8 cellular contexts compared by ENCODE assay signal in genomic region chr12:128817115-128818015, GRCh38. TPM values are rescaled to one million over a fixed set of nuclear protein-coding genes. Genes with fewer than 3 reads are reported as not detected.
DNase-seq lines count a peak whose midpoint lies in the region; ATAC-seq and TF ChIP-seq lines count a peak whose summit lies in the region.

No MANE protein-coding gene starts in this region.

- peak; percentile 86 for DNase-seq in MG63
- peak; percentile 61 to 74 for DNase-seq in cardiac fibroblast (ENCODE audit: low read depth in 2 of 2)
- DNase-seq in medulla oblongata (ENCODE audit: extremely low spot score), result peak; percentile 86
- DNase-seq in ureter (ENCODE audit: low spot score), result no peak
- DNase-seq in stimulated activated naive CD4-positive, alpha-beta T cell (lab: John Stamatoyannopoulos, UW), result no peak
- no peak for DNase-seq in activated naive CD4-positive, alpha-beta T cell treated with anti-CD3 and anti-CD28 coated beads, Interleukin-2, amount 10 ng/mL, durations not matched to agents 7 days and 5 days

- H3K4me3 Mint-ChIP-seq in activated naive CD4-positive, alpha-beta T cell treated with anti-CD3 and anti-CD28 coated beads, Interleukin-2, amount 10 ng/mL, durations not matched to agents 7 days and 5 days, result no peak overlapping the region

- H3K36me3 Mint-ChIP-seq in activated naive CD4-positive, alpha-beta T cell treated with anti-CD3 and anti-CD28 coated beads, Interleukin-2, amount 10 ng/mL, durations not matched to agents 7 days and 5 days, result peaks cover 35% of the 10 kb centered on the region

- H3K27me3 Mint-ChIP-seq in activated naive CD4-positive, alpha-beta T cell treated with anti-CD3 and anti-CD28 coated beads, Interleukin-2, amount 10 ng/mL, durations not matched to agents 7 days and 5 days, result no peaks in the 10 kb centered on the region

- CTCF ChIA-PET in activated naive CD4-positive, alpha-beta T cell treated with anti-CD3 and anti-CD28 coated beads, Interleukin-2, amount 10 ng/mL, durations not matched to agents 7 days and 5 days (lab: Charles Lee), result no interaction called here

- no peaks in the 10 kb centered on the region for H3K9me3 Mint-ChIP-seq in activated naive CD4-positive, alpha-beta T cell treated with anti-CD3 and anti-CD28 coated beads, Interleukin-2, amount 10 ng/mL, durations not matched to agents 7 days and 5 days

- H3K4me3 ChIP-seq in GM12875 (ENCODE audit: low read depth, low read length), result peak overlapping the region; percentile 15
- no peak overlapping the region for H3K4me3 ChIP-seq in MG63
- no peak overlapping the region for H3K4me3 ChIP-seq in cardiac fibroblast (replicated peaks in 1 of 2; ENCODE audit: low read depth in 2 of 2, low read length in 2 of 2)

- H3K27me3 ChIP-seq in MG63, result no peaks in the 10 kb centered on the region

- TF ChIP-seq CTCF in GM12875 (IDR thresholded peaks at IDR 0.05; ENCODE audit: borderline replicate concordance, insufficient read depth, low read depth, low read length), result no peak
- TF ChIP-seq CTCF in cardiac fibroblast (IDR thresholded peaks at IDR 0.05; ENCODE audit: low read depth, low read length), result no peak

- H3K4me1 Mint-ChIP-seq in activated naive CD4-positive, alpha-beta T cell treated with anti-CD3 and anti-CD28 coated beads, Interleukin-2, amount 10 ng/mL, durations not matched to agents 7 days and 5 days, result peaks cover 60% of the 10 kb centered on the region

- H3K36me3 ChIP-seq in MG63, result peaks cover 38% of the 10 kb centered on the region

- no peaks in the 10 kb centered on the region for H3K9me3 ChIP-seq in MG63

- H3K27ac Mint-ChIP-seq in activated naive CD4-positive, alpha-beta T cell treated with anti-CD3 and anti-CD28 coated beads, Interleukin-2, amount 10 ng/mL, durations not matched to agents 7 days and 5 days, result no peak overlapping the region

- ATAC-seq in GM21619 (IDR thresholded peaks at IDR 0.05; ENCODE audit: unreplicated experiment), result peak; percentile 37

RNA-seq across cellular contexts. Expression of gene SLC15A4, which starts 6.4 kb away (rescaled TPM):
- 20.9 and 26.9 TPM in 2 replicates for total RNA-seq in MG63 (2014; rRNA removed; shearing (Covaris generic); ENCODE audit: low replicate concordance)
- total RNA-seq in ureter, result 27.6 TPM

RNA-seq across cellular contexts. Expression of gene GLT1D1, which starts 35.9 kb away (rescaled TPM):
- 0.39 and 4.2 TPM in 2 replicates for total RNA-seq in MG63 (2014; rRNA removed; shearing (Covaris generic); ENCODE audit: low replicate concordance)
- total RNA-seq in ureter, result 0.94 TPM

Comparison
In these comparisons a context has a peak if more than half of its experiments do, and no peak if none do; other contexts are left out.
1. DNase-seq: peak in MG63 (single experiment), cardiac fibroblast (2 of 2) and medulla oblongata (single experiment); none in ureter (single experiment), stimulated activated naive CD4-positive, alpha-beta T cell (0 of 6) and activated naive CD4-positive, alpha-beta T cell treated with anti-CD3 and anti-CD28 coated beads, Interleukin-2, amount 10 ng/mL, durations not matched to agents 7 days and 5 days (single experiment).